In genomic region chr17:67411396-67411795, GRCh38 we compare ENCODE assay signal across 1 cellular context.
TF ChIP-seq lines count a peak whose summit lies in the region.

No MANE protein-coding gene starts in this region.

TF ChIP-seq in GM23338, 12 proteins besides CTCF, POLR2A, EP300 and RAD21 (continued from another document):
- TF ChIP-seq ZNF462 (CRISPR knock-in tag; IDR thresholded peaks at IDR 0.05), result no peak
- no peak for TF ChIP-seq CREB1 (CRISPR knock-in tag; IDR thresholded peaks at IDR 0.05; ENCODE audit: low read depth)
- no peak for TF ChIP-seq POLR2AphosphoS5 (IDR thresholded peaks at IDR 0.05; ENCODE audit: low read depth)
- no peak for TF ChIP-seq EZH2phosphoT487 (IDR thresholded peaks at IDR 0.05; ENCODE audit: unreplicated experiment)
- no peak for TF ChIP-seq EZH2 (IDR thresholded peaks at IDR 0.05; ENCODE audit: low read depth, unreplicated experiment)
- TF ChIP-seq JUNB (IDR thresholded peaks at IDR 0.05; ENCODE audit: unreplicated experiment), result no peak
